ENCODE assay signal across 2 cellular contexts in the genomic region with DNA sequence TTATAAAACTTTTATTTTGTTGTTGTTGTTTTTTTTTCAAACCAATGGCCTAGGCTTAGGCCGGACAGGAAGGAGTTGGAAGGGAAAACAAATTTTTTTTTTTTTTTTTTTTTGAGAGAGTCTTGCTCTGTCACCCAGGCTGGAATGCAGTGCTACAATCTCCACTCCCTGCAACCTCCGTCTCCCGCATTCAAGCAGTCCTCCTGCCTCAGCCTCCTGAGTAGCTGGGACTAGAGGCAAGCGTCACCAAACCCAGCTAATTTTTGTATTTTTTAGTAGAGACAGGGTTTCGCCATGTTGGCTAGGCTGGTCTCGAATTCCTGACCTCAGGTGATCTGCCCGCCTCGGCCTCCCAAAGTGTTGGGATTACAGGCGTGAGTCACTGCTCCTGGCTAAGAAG. TPM values are rescaled to one million over a fixed set of nuclear protein-coding genes. Genes with fewer than 3 reads are reported as not detected.
A peak's percentile ranks its signal among the peaks of the same experiment; 100 is the strongest.
DNase-seq lines count a peak whose midpoint lies in the region.
"Not testable (repeated sequence)": the region's sequence is repeated elsewhere in the genome, so short reads cannot be mapped to it uniquely, and the experiment has no call there.
"Had no signal": no experiment of that assay in that cellular context is flagged by ENCODE, and none has a peak within 500 bp of the region (broad histone marks: within the 10 kb centered on the region; RNA-seq: fewer than 3 reads in every experiment).

No MANE protein-coding gene starts in this region.

- not testable (repeated sequence) for H4K8ac ChIP-seq in trophoblast cell (ENCODE audit: low read depth, low read length)

- H3K79me1 ChIP-seq in trophoblast cell (ENCODE audit: low read length) = not testable (repeated sequence)

- H3K4me3 ChIP-seq in trophoblast cell (ENCODE audit: low read depth, low read length) = not testable (repeated sequence)

- not testable (repeated sequence) for H3K4me1 ChIP-seq in trophoblast cell (ENCODE audit: control insufficient read depth in 1 of 2, insufficient read depth in 2 of 2, low read length in 2 of 2)

- not testable (repeated sequence) for H3K9me3 ChIP-seq in trophoblast cell (ENCODE audit: insufficient read depth, low read depth, low read length)

- not testable (repeated sequence) for H2AK5ac ChIP-seq in trophoblast cell (ENCODE audit: low read length)

- H3K79me2 ChIP-seq in trophoblast cell (ENCODE audit: control insufficient read depth, insufficient read depth, low read length, poor library complexity) = not testable (repeated sequence)

- H2BK12ac ChIP-seq in trophoblast cell (ENCODE audit: low read length) = not testable (repeated sequence)

- H3K4me2 ChIP-seq in trophoblast cell (ENCODE audit: low read length) = not testable (repeated sequence)

- H4K91ac ChIP-seq in trophoblast cell (ENCODE audit: low read depth, low read length) = not testable (repeated sequence)

- WGBS in trophoblast cell (ENCODE audit: extremely low coverage, insufficient coverage, insufficient read length) = no CpG with 5 or more reads among the region's 9 CpGs

- not testable (repeated sequence) for H2BK5ac ChIP-seq in trophoblast cell (ENCODE audit: low read depth, low read length, poor library complexity)

- not testable (repeated sequence) for H3K36me3 ChIP-seq in trophoblast cell (ENCODE audit: control insufficient read depth in 1 of 2, insufficient read depth in 2 of 2, low read length in 2 of 2)

- H2AFZ ChIP-seq in trophoblast cell (ENCODE audit: insufficient read depth, low read length, poor library complexity) = not testable (repeated sequence)

- not testable (repeated sequence) for H3K18ac ChIP-seq in trophoblast cell (ENCODE audit: low read length)

- not testable (repeated sequence) for H3K4ac ChIP-seq in trophoblast cell (ENCODE audit: low read depth, low read length)

- not testable (repeated sequence) for H3K9ac ChIP-seq in trophoblast cell (ENCODE audit: low read length)

- not testable (repeated sequence) for H3K23ac ChIP-seq in trophoblast cell (ENCODE audit: low read length)

- not testable (repeated sequence) for H2BK120ac ChIP-seq in trophoblast cell (ENCODE audit: insufficient read depth, low read length, poor library complexity)

- not testable (repeated sequence) for H3K14ac ChIP-seq in trophoblast cell (ENCODE audit: low read length)

- H3K27me3 ChIP-seq in trophoblast cell (ENCODE audit: insufficient read depth, low read length) = not testable (repeated sequence)

- H4K12ac ChIP-seq in trophoblast cell (ENCODE audit: low read depth, low read length) = not testable (repeated sequence)

- not testable (repeated sequence) for H3K27ac ChIP-seq in trophoblast cell (ENCODE audit: low read depth, low read length)

- peak; percentile 77 to 78 for DNase-seq in trophoblast cell

RNA-seq across cellular contexts. Expression of gene SPRED1, which starts 15.6 kb away (rescaled TPM):
- 4.4 and 4.5 TPM in 2 replicates for polyA plus RNA-seq in trophoblast cell (2013)
- polyA plus RNA-seq: CD4-positive, alpha-beta memory T cell had no signal
